Comparison of ENCODE assay signal across 8 cellular contexts in genomic region chr19:34041922-34042521, GRCh38.
DNase-seq lines count a peak whose midpoint lies in the region; ATAC-seq and TF ChIP-seq lines count a peak whose summit lies in the region.

No MANE protein-coding gene starts in this region.

- no peak overlapping the region for H3K27ac ChIP-seq in mammary epithelial cell (ENCODE audit: insufficient read depth, low read depth, low read length)

- H3K36me3 Mint-ChIP-seq in WTC11: no peaks in the 10 kb centered on the region

- POLR2A ChIA-PET in WTC11 (lab: Charles Lee): no interaction called here

- no peaks in the 10 kb centered on the region for H3K36me3 ChIP-seq in mammary epithelial cell (ENCODE audit: insufficient read depth, low read length)

- H3K4me3 Mint-ChIP-seq in WTC11: no peak overlapping the region

- peak; percentile 59 for DNase-seq in EL
- peak; percentile 91 for DNase-seq in WTC11 (ENCODE audit: low spot score)
- DNase-seq in mammary epithelial cell: peak; percentile 20
- DNase-seq in kidney tubule cell (ENCODE audit: low spot score): peak; percentile 54
- peak; percentile 66 to 86 for DNase-seq in stimulated activated CD4-positive, alpha-beta T cell treated with anti-CD3 and anti-CD28 coated beads, Interleukin-4, amount 100 ng/mL, for 48 hours (ENCODE audit: low read depth in 2 of 2)
- DNase-seq in NCI-H345 treated with DMSO at 0.1 percent for 48 hours (lab: John Stamatoyannopoulos, UW; ENCODE audit: unreplicated experiment): no peak

- H3K4me2 ChIP-seq in mammary epithelial cell (ENCODE audit: insufficient read depth, low read depth, low read length): no peak overlapping the region

- CTCF ChIA-PET in WTC11 (lab: Charles Lee): interaction anchor here (0.5 to 4.3 kb wide), 54 partner anchors 8 to 855 kb away, joined by 3 to 75 read pairs (median 4); partner anchors contain the start of genes SCGB2B2 and ZNF302
- CTCF ChIA-PET in mammary epithelial cell (lab: Charles Lee; ENCODE audit: low non-redundant PET): interaction anchor here (1.4 kb wide), 1 partner anchor 54 kb away, joined by 9 read pairs; no protein-coding TSS in a partner anchor

- no peak overlapping the region for H3K4me3 ChIP-seq in mammary epithelial cell (replicated peaks in 1 of 3; ENCODE audit: insufficient read depth in 1 of 3, low read depth in 2 of 3, low read length in 3 of 3)

- H3K4me1 Mint-ChIP-seq in WTC11: no peaks in the 10 kb centered on the region

- H3K27me3 Mint-ChIP-seq in WTC11 (ENCODE audit: low read depth): no peaks in the 10 kb centered on the region; the same call in 1 of the 2 replicates

- no TSS peak for BruUV-seq in mammary epithelial cell (replicated peaks; lab: Mats Ljungman, UMichigan)

- WGBS in mammary epithelial cell (ENCODE audit: low coverage, missing lambda C conversion rate): 38% methylated on average over 11 of the region's 15 CpGs

- no peaks in the 10 kb centered on the region for H3K4me1 ChIP-seq in mammary epithelial cell (ENCODE audit: insufficient read depth, low read length)

- peaks cover 3% of the 10 kb centered on the region for H3K9me3 ChIP-seq in mammary epithelial cell (replicated peaks; ENCODE audit: insufficient read depth, low read length)

- dilution Hi-C loops in mammary epithelial cell (cut with HindIII; ENCODE audit: low sequenced_read_pairs): no loop called here

- no peak overlapping the region for H3K27ac Mint-ChIP-seq in WTC11

- H3K27me3 ChIP-seq in mammary epithelial cell (ENCODE audit: insufficient read depth, low read length): no peaks in the 10 kb centered on the region

- H2AFZ ChIP-seq in mammary epithelial cell (ENCODE audit: low read depth, low read length): no peak overlapping the region

- peak; percentile 72 for ATAC-seq in WTC11
- ATAC-seq in GM21526 (IDR thresholded peaks at IDR 0.05; ENCODE audit: low FRiP score, unreplicated experiment): no peak

- in situ Hi-C loops in mammary epithelial cell (cut with MboI; ENCODE audit: low sequenced_read_pairs in 2 of 2): no loop called here

- H3K9ac ChIP-seq in mammary epithelial cell (ENCODE audit: insufficient read depth, low read length): no peak overlapping the region

- peak; percentile 99 for TF ChIP-seq CTCF in LNCAP (IDR thresholded peaks at IDR 0.05)
- TF ChIP-seq CTCF in WTC11 (IDR thresholded peaks at IDR 0.05): peak; percentile 93
- TF ChIP-seq CTCF in mammary epithelial cell (conservative IDR thresholded peaks at IDR 0.05 in 1 of 2, IDR thresholded peaks at IDR 0.05 in 1 of 2; ENCODE audit: extremely low read depth in 1 of 2, insufficient read depth in 1 of 2, low read depth in 1 of 2, low read length in 2 of 2): peak; percentile 83 to 86

- H3K9me3 Mint-ChIP-seq in WTC11: peaks cover 17% of the 10 kb centered on the region

- H3K79me2 ChIP-seq in mammary epithelial cell (ENCODE audit: insufficient read depth, low read length): no peaks in the 10 kb centered on the region

- intact Hi-C loops in mammary epithelial cell (cut with micrococcal nuclease): loop anchor here (5.0 kb wide), 2 partner anchors 55 to 105 kb away; no protein-coding TSS in a partner anchor

- no peaks in the 10 kb centered on the region for H4K20me1 ChIP-seq in mammary epithelial cell (ENCODE audit: insufficient read depth, low read length)

TF ChIP-seq in WTC11, 78 proteins besides CTCF, POLR2A, EP300 and RAD21:
- TF ChIP-seq E2F4 (CRISPR knock-in tag; IDR thresholded peaks at IDR 0.05; ENCODE audit: borderline replicate concordance, low read depth) (no peak), E2F1 (CRISPR knock-in tag; IDR thresholded peaks at IDR 0.05) (no peak), NR2C2 (CRISPR knock-in tag; IDR thresholded peaks at IDR 0.05) (no peak), TCF7 (CRISPR knock-in tag; IDR thresholded peaks at IDR 0.05; ENCODE audit: low read depth) (no peak)
